21 cellular contexts compared by ENCODE assay signal in genomic region chr6:17442196-17442595, GRCh38. TPM values are rescaled to one million over a fixed set of nuclear protein-coding genes. Genes with fewer than 3 reads are reported as not detected.
"Had no signal": no experiment of that assay in that cellular context is flagged by ENCODE, and none has a peak within 500 bp of the region (broad histone marks: within the 10 kb centered on the region; RNA-seq: fewer than 3 reads in every experiment).

No MANE protein-coding gene starts in this region.

- H3K27ac ChIP-seq: breast epithelium, RWPE1, SJSA1 had no signal

- H3K4me1 ChIP-seq: breast epithelium, SJSA1 had no signal

- DNase-seq: activated CD4-positive, alpha-beta T cell treated with anti-CD3 and anti-CD28 coated beads for 4 hours; activated CD8-positive, alpha-beta memory T cell treated with anti-CD3 and anti-CD28 coated beads, Interleukin-2, amount 50 U/mL, for 4 hours; activated CD8-positive, alpha-beta T cell treated with anti-CD3 and anti-CD28 coated beads for 36 hours; activated T-cell treated with anti-CD3 and anti-CD28 coated beads, Interleukin-2, amount 50 U/mL, for 72 hours; aorta; central memory CD4-positive, alpha-beta T cell; Kasumi-1; NCI-H1092; NCI-H1417; NCI-H1930; NCI-H2171; NCI-H2227 treated with DMSO at 0.1 percent for 48 hours; NCI-H446 treated with DMSO at 0.1 percent for 48 hours; NCI-H524 treated with DMSO at 0.1 percent for 48 hours; NCI-H748 treated with DMSO at 0.1 percent for 48 hours; OCI-M1; SW 1271 had no signal

- H3K9me3 ChIP-seq: breast epithelium, SJSA1 had no signal

- H3K36me3 ChIP-seq: breast epithelium had no signal

- H3K4me3 ChIP-seq: breast epithelium, SJSA1 had no signal

- H3K27me3 ChIP-seq: breast epithelium, SJSA1 had no signal

RNA-seq across cellular contexts. Expression of gene CAP2, which starts 48.8 kb away (rescaled TPM):
- total RNA-seq: activated CD8-positive, alpha-beta T cell treated with anti-CD3 and anti-CD28 coated beads for 36 hours; activated T-cell treated with anti-CD3 and anti-CD28 coated beads, Interleukin-2, amount 50 U/mL, for 72 hours; activated T-helper 2 cell treated with anti-CD3 and anti-CD28 coated beads, Interferon-gamma antibody, Interleukin-2, Interleukin-4, amounts not matched to agents 10 μg/mL and 5 μg/mL and 100 μg/mL, durations not matched to agents 14 hours and 24 hours and 36 hours had no signal
